Comparison of ENCODE assay signal across 10 cellular contexts in the genomic region with DNA sequence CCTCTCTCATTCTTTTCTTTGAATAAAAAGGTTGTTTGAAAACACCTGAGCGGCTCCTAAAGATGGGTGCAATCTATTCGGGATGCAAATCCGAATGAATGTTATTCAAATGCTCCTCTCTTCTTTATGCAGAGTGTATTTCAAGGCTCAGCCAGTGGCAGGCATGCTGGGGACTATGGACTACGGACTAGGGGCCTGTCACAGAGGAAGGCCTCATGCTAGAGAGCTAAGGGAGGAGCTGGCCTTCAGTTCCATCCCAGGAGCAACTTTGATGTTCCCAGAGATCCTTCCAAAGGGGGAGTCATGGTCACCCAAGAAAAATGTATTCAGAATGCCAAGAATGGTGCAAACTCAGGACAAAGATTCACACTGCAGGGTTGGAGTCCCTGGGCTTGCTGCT. TPM values are rescaled to one million over a fixed set of nuclear protein-coding genes. Genes with fewer than 3 reads are reported as not detected.
DNase-seq lines count a peak whose midpoint lies in the region; ATAC-seq, FAIRE-seq and TF ChIP-seq lines count a peak whose summit lies in the region.
"Had no signal": no experiment of that assay in that cellular context is flagged by ENCODE, and none has a peak within 500 bp of the region (broad histone marks: within the 10 kb centered on the region; RNA-seq: fewer than 3 reads in every experiment).

No MANE protein-coding gene starts in this region.

- H3K4me3 Mint-ChIP-seq in IgD-negative memory B cell: peak overlapping the region in 1 of 4 donors; percentile 83
- peak overlapping the region; percentile 57 for H3K4me3 Mint-ChIP-seq in activated naive CD8-positive, alpha-beta T cell treated with anti-CD3 and anti-CD28 coated beads, Interleukin-2, amount 10 ng/mL, durations not matched to agents 7 days and 5 days

- H3K27me3 Mint-ChIP-seq in IgD-negative memory B cell: peaks cover 3% of the 10 kb centered on the region
- no peaks in the 10 kb centered on the region for H3K27me3 Mint-ChIP-seq in activated naive CD8-positive, alpha-beta T cell treated with anti-CD3 and anti-CD28 coated beads, Interleukin-2, amount 10 ng/mL, durations not matched to agents 7 days and 5 days

- POLR2A ChIA-PET in activated naive CD8-positive, alpha-beta T cell treated with anti-CD3 and anti-CD28 coated beads, Interleukin-2, amount 10 ng/mL, durations not matched to agents 7 days and 5 days (lab: Charles Lee): no interaction called here

- 67 to 81% (median 74%) methylated on average over 4 of the region's 4 CpGs for WGBS in small intestine, 3 donors

- H3K4me2 ChIP-seq in osteoblast (ENCODE audit: insufficient read depth, low read length): no peak overlapping the region

- peak; percentile 2 for ATAC-seq in GM18867 (IDR thresholded peaks at IDR 0.05; ENCODE audit: unreplicated experiment)
- ATAC-seq in activated naive CD8-positive, alpha-beta T cell treated with anti-CD3 and anti-CD28 coated beads, Interleukin-2, amount 10 ng/mL, durations not matched to agents 7 days and 5 days (ENCODE audit: low read depth): no peak

- H3K36me3 ChIP-seq in small intestine (ENCODE audit: control insufficient read depth in 2 of 2, insufficient read depth in 2 of 2, low read length in 2 of 2): no peaks in the 10 kb centered on the region
- no peaks in the 10 kb centered on the region for H3K36me3 ChIP-seq in osteoblast (ENCODE audit: insufficient read depth, low read length)

- H4K20me1 ChIP-seq in osteoblast (ENCODE audit: insufficient read depth, low read length): no peaks in the 10 kb centered on the region

- no peak for TF ChIP-seq CTCF in osteoblast (IDR thresholded peaks at IDR 0.05; ENCODE audit: extremely low read depth, low read depth, low read length)

- peaks cover 31 to 40% (median 36%) of the 10 kb centered on the region in 3 donors for H3K4me1 Mint-ChIP-seq in IgD-negative memory B cell
- peaks cover 50% of the 10 kb centered on the region for H3K4me1 Mint-ChIP-seq in activated naive CD8-positive, alpha-beta T cell treated with anti-CD3 and anti-CD28 coated beads, Interleukin-2, amount 10 ng/mL, durations not matched to agents 7 days and 5 days

- H3K79me2 ChIP-seq in osteoblast (ENCODE audit: insufficient read depth, low read length): no peaks in the 10 kb centered on the region

- H3K4me3 ChIP-seq in small intestine (ENCODE audit: low read depth in 1 of 2, low read length in 2 of 2) (no peak overlapping the region), osteoblast (ENCODE audit: insufficient read depth, low read length) (no peak overlapping the region)

- H2AFZ ChIP-seq in osteoblast (ENCODE audit: low read length): no peak overlapping the region

- H3K9me3 ChIP-seq in small intestine (ENCODE audit: control insufficient read depth, low read depth): no peaks in the 10 kb centered on the region
- no peaks in the 10 kb centered on the region for H3K9me3 ChIP-seq in osteoblast (ENCODE audit: low read depth, low read length)

- no peaks in the 10 kb centered on the region for H3K27me3 ChIP-seq in small intestine (ENCODE audit: control insufficient read depth in 2 of 2, insufficient read depth in 2 of 2, low read length in 2 of 2)
- no peaks in the 10 kb centered on the region for H3K27me3 ChIP-seq in osteoblast (ENCODE audit: insufficient read depth, low read length)

- peaks cover 31 to 33% of the 10 kb centered on the region in 2 donors for H3K4me1 ChIP-seq in small intestine (ENCODE audit: control insufficient read depth in 2 of 2, insufficient read depth in 1 of 2, low read depth in 1 of 2, low read length in 1 of 2)
- peaks cover 39% of the 10 kb centered on the region for H3K4me1 ChIP-seq in osteoblast (ENCODE audit: insufficient read depth, low read length)

- no peak for DNase-seq in activated naive CD8-positive, alpha-beta T cell treated with anti-CD3 and anti-CD28 coated beads, Interleukin-2, amount 10 ng/mL, durations not matched to agents 7 days and 5 days
- DNase-seq in small intestine (peak; percentile 41), activated gamma-delta T cell treated with Interleukin-2 at 50 U/mL for 16 hours (no peak), osteoblast (ENCODE audit: insufficient read length, low spot score, missing footprints) (no peak), iPS-NIHi11 (ENCODE audit: low spot score) (no peak)
- DNase-seq: nucleus accumbens had no signal

- H3K27ac ChIP-seq in small intestine (ENCODE audit: low read depth in 1 of 2, low read length in 1 of 2): peak overlapping the region; percentile 27 to 94
- H3K27ac ChIP-seq in osteoblast (ENCODE audit: low read depth, low read length): no peak overlapping the region

- peak overlapping the region; percentile 12 to 82 (median 56) for H3K27ac Mint-ChIP-seq in IgD-negative memory B cell
- no peak overlapping the region for H3K27ac Mint-ChIP-seq in activated naive CD8-positive, alpha-beta T cell treated with anti-CD3 and anti-CD28 coated beads, Interleukin-2, amount 10 ng/mL, durations not matched to agents 7 days and 5 days

- no peak for FAIRE-seq in small intestine (lab: Jason Lieb, UNC)
- FAIRE-seq: frontal cortex had no signal

- peaks cover 3% of the 10 kb centered on the region for H3K36me3 Mint-ChIP-seq in IgD-negative memory B cell
- H3K36me3 Mint-ChIP-seq in activated naive CD8-positive, alpha-beta T cell treated with anti-CD3 and anti-CD28 coated beads, Interleukin-2, amount 10 ng/mL, durations not matched to agents 7 days and 5 days: peaks cover 54% of the 10 kb centered on the region

- no peaks in the 10 kb centered on the region for H3K9me3 Mint-ChIP-seq in IgD-negative memory B cell
- H3K9me3 Mint-ChIP-seq in activated naive CD8-positive, alpha-beta T cell treated with anti-CD3 and anti-CD28 coated beads, Interleukin-2, amount 10 ng/mL, durations not matched to agents 7 days and 5 days: peaks cover 2% of the 10 kb centered on the region

RNA-seq across cellular contexts. Expression of a gene that starts 9.3 kb away (rescaled TPM):
- polyA plus RNA-seq in IgD-negative memory B cell (208 TPM), small intestine (10 to 100 TPM; 14.3 to 36.1 (median 18.6) TPM)
- 10 to 100 TPM; 61.3 to 63.3 TPM for total RNA-seq in activated naive CD8-positive, alpha-beta T cell treated with anti-CD3 and anti-CD28 coated beads, Interleukin-2, amount 10 ng/mL, durations not matched to agents 7 days and 5 days
- total RNA-seq in osteoblast: 0.29 TPM in 1 of 2 replicates, not detected in the other
- total RNA-seq: NCI-H460 had no signal

Comparison
In these comparisons a context has a peak if more than half of its experiments do, and no peak if none do; other contexts are left out.
1. RNA of a gene that starts 9.3 kb away (total RNA-seq): 61.3 to 63.3 TPM in activated naive CD8-positive, alpha-beta T cell treated with anti-CD3 and anti-CD28 coated beads, Interleukin-2, amount 10 ng/mL, durations not matched to agents 7 days and 5 days; 0.29 TPM in osteoblast; every median in the first group is over 10 times any median in the second.